In the genomic region with DNA sequence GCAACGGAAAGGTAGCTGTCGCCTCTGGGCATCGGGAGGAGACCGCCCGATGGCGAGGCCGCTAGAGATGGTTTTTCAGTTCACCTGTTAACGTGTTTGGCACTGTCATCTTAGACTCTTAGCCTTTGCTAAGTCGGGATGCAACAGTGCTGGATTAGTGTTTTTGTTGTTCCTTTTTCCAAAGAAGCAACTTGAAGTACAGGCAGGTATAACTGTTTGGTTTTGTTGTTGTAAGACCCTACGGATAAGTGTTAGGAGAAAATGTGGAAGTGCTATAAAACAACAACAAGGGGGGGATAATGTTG, we compare ENCODE assay signal across 8 cellular contexts. TPM values are rescaled to one million over a fixed set of nuclear protein-coding genes. Genes with fewer than 3 reads are reported as not detected.
DNase-seq lines count a peak whose midpoint lies in the region; ATAC-seq and TF ChIP-seq lines count a peak whose summit lies in the region.

No MANE protein-coding gene starts in this region.

- intact Hi-C loops in adrenal gland (cut with DNase I): no loop called here

- peak; percentile 19 for DNase-seq in GM20000 (ENCODE audit: low spot score)
- DNase-seq in adrenal gland: no peak
- DNase-seq in immature natural killer cell: no peak
- peak; percentile 64 for DNase-seq in superior temporal gyrus (ENCODE audit: extremely low spot score)
- DNase-seq in ecto neural progenitor cell (ENCODE audit: low spot score): no peak

- peaks cover 0 to 10% (median 3%) of the 10 kb centered on the region in 3 donors for H3K27me3 Mint-ChIP-seq in immature natural killer cell (ENCODE audit: low read depth in 3 of 3)

- H3K4me1 ChIP-seq in ES-I3 (ENCODE audit: insufficient read depth, low read length) (0 out of 2 replicates have a peak, but pooled peaks cover 5% of the 10 kb centered on the region), adrenal gland (replicated peaks in 1 of 2) (peaks cover 5 to 26% of the 10 kb centered on the region in 2 donors)

- H3K9me3 Mint-ChIP-seq in immature natural killer cell: no peaks in the 10 kb centered on the region

- TF ChIP-seq CTCF in GM20000 (IDR thresholded peaks at IDR 0.05; ENCODE audit: extremely low read depth, missing control alignments): no peak
- peak in 1 of 6 experiments; percentile 2 for TF ChIP-seq CTCF in adrenal gland (IDR thresholded peaks at IDR 0.05)

- ATAC-seq in HG03565 (IDR thresholded peaks at IDR 0.05; ENCODE audit: unreplicated experiment): peak; percentile 12
- no peak for ATAC-seq in GM18520 (IDR thresholded peaks at IDR 0.05; ENCODE audit: unreplicated experiment)

- H3K27ac Mint-ChIP-seq in immature natural killer cell: peak overlapping the region; percentile 95 to 99 (median 98)

- H3K36me3 ChIP-seq in ES-I3 (ENCODE audit: insufficient read depth, low read length) (no peaks in the 10 kb centered on the region), adrenal gland (replicated peaks in 1 of 2) (no peaks in the 10 kb centered on the region)

- peaks cover 40 to 73% of the 10 kb centered on the region in 2 donors for H3K4me1 Mint-ChIP-seq in immature natural killer cell

- H3K27me3 ChIP-seq in adrenal gland: no peaks in the 10 kb centered on the region

- H3K27ac ChIP-seq in adrenal gland: peak overlapping the region; percentile 34 to 96 (median 94)

- H3K4me3 Mint-ChIP-seq in immature natural killer cell: peak overlapping the region; percentile 93 to 99 (median 97)

- H3K4me3 ChIP-seq in adrenal gland: peak overlapping the region; percentile 68 to 98 (median 92)

- 3 to 5% (median 4%) methylated on average over 10 of the region's 10 CpGs for WGBS in adrenal gland, 4 donors

- H3K9me3 ChIP-seq in ES-I3 (ENCODE audit: control insufficient read depth, insufficient read depth, low read length) (no peaks in the 10 kb centered on the region), adrenal gland (replicated peaks in 1 of 3) (no peaks in the 10 kb centered on the region)

- H3K36me3 Mint-ChIP-seq in immature natural killer cell: peaks cover 0 to 3% (median 0%) of the 10 kb centered on the region in 3 donors

- H3K9ac ChIP-seq in ES-I3 (ENCODE audit: low read depth, low read length): peak overlapping the region; percentile 96

- no peak for TF ChIP-seq POLR2A in adrenal gland (IDR thresholded peaks at IDR 0.05)

RNA-seq across cellular contexts. Expression of a gene that starts 0.7 kb away (rescaled TPM):
- total RNA-seq in adrenal gland: 10 to 100 TPM in 4 of 8 donors, 1 to 10 TPM in 4; 6.4 to 12.7 (median 10.5) TPM
- polyA plus RNA-seq in adrenal gland (10 to 100 TPM in 1 of 3 donors, 1 to 10 TPM in 2; 1.1 to 18.7 (median 1.6) TPM), immature natural killer cell (1 to 10 TPM; 2.2 to 6.2 (median 3.8) TPM)

Comparison
In these comparisons a context has a peak if more than half of its experiments do, and no peak if none do; other contexts are left out.
1. DNase-seq: peak in GM20000 (single experiment) and superior temporal gyrus (single experiment); none in adrenal gland (0 of 7), immature natural killer cell (0 of 3) and ecto neural progenitor cell (single experiment).